ENCODE assay signal across 2 cellular contexts in the genomic region with DNA sequence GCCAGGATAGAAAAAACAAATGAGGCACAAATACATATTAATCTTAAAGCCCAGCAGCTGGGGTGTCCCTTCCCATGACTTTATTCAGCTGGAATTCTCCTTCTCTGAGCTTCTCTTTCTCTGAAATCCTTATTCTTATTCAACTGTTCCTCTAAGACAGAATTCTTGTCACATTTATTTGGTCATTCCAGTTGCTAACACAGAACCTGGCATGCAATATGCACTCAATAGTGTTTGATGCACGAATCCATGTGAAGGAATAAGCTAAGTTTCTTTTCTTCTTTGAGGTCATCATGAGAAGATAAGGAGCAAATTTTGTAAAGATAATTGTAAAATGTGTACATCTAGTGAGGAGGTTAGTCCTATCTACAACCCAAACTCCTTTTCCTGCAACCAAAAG.
TF ChIP-seq lines count a peak whose summit lies in the region.

No MANE protein-coding gene starts in this region.

TF ChIP-seq in A549, 52 proteins besides CTCF, POLR2A, EP300 and RAD21:
- TF ChIP-seq MYC (IDR thresholded peaks at IDR 0.05; ENCODE audit: borderline replicate concordance, low read length) (no peak), ESRRA (IDR thresholded peaks at IDR 0.05; ENCODE audit: borderline replicate concordance, low read length) (no peak), MAZ (IDR thresholded peaks at IDR 0.05; ENCODE audit: borderline replicate concordance, low read depth, low read length) (no peak), PHF8 (IDR thresholded peaks at IDR 0.05; ENCODE audit: borderline replicate concordance, low read depth) (no peak), ZFP36 (IDR thresholded peaks at IDR 0.05; ENCODE audit: borderline replicate concordance, partially characterized antibody) (no peak), ZNF302 (CRISPR knock-in tag; IDR thresholded peaks at IDR 0.05) (no peak), KDM5A (IDR thresholded peaks at IDR 0.05) (no peak), MAFK (IDR thresholded peaks at IDR 0.05; ENCODE audit: partially characterized antibody) (no peak), CHD4 (IDR thresholded peaks at IDR 0.05; ENCODE audit: borderline replicate concordance) (no peak), RARB (CRISPR knock-in tag; IDR thresholded peaks at IDR 0.05) (no peak), EHMT2 (IDR thresholded peaks at IDR 0.05; ENCODE audit: low read depth) (no peak), ZC3H11A (IDR thresholded peaks at IDR 0.05) (no peak), HDAC2 (IDR thresholded peaks at IDR 0.05) (no peak)
- TF ChIP-seq, protein P1, sequence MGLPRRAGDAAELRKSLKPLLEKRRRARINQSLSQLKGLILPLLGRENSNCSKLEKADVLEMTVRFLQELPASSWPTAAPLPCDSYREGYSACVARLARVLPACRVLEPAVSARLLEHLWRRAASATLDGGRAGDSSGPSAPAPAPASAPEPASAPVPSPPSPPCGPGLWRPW (IDR thresholded peaks at IDR 0.05) = no peak
- TF ChIP-seq, protein P2, sequence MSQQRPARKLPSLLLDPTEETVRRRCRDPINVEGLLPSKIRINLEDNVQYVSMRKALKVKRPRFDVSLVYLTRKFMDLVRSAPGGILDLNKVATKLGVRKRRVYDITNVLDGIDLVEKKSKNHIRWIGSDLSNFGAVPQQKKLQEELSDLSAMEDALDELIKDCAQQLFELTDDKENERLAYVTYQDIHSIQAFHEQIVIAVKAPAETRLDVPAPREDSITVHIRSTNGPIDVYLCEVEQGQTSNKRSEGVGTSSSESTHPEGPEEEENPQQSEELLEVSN (IDR thresholded peaks at IDR 0.05; ENCODE audit: borderline replicate concordance, low read depth) = no peak
- TF ChIP-seq, protein P3, sequence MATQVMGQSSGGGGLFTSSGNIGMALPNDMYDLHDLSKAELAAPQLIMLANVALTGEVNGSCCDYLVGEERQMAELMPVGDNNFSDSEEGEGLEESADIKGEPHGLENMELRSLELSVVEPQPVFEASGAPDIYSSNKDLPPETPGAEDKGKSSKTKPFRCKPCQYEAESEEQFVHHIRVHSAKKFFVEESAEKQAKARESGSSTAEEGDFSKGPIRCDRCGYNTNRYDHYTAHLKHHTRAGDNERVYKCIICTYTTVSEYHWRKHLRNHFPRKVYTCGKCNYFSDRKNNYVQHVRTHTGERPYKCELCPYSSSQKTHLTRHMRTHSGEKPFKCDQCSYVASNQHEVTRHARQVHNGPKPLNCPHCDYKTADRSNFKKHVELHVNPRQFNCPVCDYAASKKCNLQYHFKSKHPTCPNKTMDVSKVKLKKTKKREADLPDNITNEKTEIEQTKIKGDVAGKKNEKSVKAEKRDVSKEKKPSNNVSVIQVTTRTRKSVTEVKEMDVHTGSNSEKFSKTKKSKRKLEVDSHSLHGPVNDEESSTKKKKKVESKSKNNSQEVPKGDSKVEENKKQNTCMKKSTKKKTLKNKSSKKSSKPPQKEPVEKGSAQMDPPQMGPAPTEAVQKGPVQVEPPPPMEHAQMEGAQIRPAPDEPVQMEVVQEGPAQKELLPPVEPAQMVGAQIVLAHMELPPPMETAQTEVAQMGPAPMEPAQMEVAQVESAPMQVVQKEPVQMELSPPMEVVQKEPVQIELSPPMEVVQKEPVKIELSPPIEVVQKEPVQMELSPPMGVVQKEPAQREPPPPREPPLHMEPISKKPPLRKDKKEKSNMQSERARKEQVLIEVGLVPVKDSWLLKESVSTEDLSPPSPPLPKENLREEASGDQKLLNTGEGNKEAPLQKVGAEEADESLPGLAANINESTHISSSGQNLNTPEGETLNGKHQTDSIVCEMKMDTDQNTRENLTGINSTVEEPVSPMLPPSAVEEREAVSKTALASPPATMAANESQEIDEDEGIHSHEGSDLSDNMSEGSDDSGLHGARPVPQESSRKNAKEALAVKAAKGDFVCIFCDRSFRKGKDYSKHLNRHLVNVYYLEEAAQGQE (IDR thresholded peaks at IDR 0.05) = no peak
- TF ChIP-seq, protein P4, sequence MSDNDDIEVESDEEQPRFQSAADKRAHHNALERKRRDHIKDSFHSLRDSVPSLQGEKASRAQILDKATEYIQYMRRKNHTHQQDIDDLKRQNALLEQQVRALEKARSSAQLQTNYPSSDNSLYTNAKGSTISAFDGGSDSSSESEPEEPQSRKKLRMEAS (IDR thresholded peaks at IDR 0.05) = no peak
- TF ChIP-seq, protein P5, sequence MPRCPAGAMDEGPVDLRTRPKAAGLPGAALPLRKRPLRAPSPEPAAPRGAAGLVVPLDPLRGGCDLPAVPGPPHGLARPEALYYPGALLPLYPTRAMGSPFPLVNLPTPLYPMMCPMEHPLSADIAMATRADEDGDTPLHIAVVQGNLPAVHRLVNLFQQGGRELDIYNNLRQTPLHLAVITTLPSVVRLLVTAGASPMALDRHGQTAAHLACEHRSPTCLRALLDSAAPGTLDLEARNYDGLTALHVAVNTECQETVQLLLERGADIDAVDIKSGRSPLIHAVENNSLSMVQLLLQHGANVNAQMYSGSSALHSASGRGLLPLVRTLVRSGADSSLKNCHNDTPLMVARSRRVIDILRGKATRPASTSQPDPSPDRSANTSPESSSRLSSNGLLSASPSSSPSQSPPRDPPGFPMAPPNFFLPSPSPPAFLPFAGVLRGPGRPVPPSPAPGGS (IDR thresholded peaks at IDR 0.05) = no peak

TF ChIP-seq in IMR-90, 13 proteins besides CTCF, POLR2A, EP300 and RAD21:
- no peak for TF ChIP-seq RFX5 (IDR thresholded peaks at IDR 0.05; ENCODE audit: low read depth, low read length)
